ENCODE assay signal across 8 cellular contexts in the genomic region with DNA sequence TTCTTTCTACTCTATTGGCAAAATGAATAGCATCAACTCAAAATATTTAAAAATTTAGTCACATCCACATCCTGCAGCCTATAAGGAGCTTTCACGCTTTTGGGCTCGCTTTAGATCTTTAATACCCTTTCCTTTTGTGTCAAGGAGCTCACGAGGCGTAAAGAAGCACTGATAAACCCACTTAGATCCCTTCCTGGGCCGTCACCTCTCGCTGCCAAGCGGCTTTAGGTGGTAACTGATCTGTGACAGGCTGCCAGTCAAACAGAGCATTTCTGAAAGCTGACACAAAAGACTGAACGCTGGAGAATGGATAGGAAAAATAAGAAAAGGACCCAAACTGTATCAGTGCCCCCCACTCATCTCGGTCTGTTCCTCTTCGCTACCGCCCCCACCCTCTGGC.
DNase-seq lines count a peak whose midpoint lies in the region; ATAC-seq, FAIRE-seq and TF ChIP-seq lines count a peak whose summit lies in the region.

No MANE protein-coding gene starts in this region.

- H3K79me2 ChIP-seq in astrocyte (ENCODE audit: insufficient read depth, low read length), result no peaks in the 10 kb centered on the region

- H3K9ac ChIP-seq in astrocyte (ENCODE audit: low read length), result peak overlapping the region; percentile 75

- POLR2A ChIA-PET in T-cell (lab: Charles Lee), result no interaction called here

- TF ChIP-seq CTCF in astrocyte (IDR thresholded peaks at IDR 0.05; ENCODE audit: insufficient read depth, low read depth, low read length), result no peak

- intact Hi-C loops in aorta (cut with DNase I), result no loop called here

- H3K4me1 ChIP-seq in astrocyte (ENCODE audit: insufficient read depth, low read length) (peaks cover 8% of the 10 kb centered on the region), aorta (ENCODE audit: control insufficient read depth in 1 of 2, insufficient read depth in 2 of 2, low read length in 2 of 2) (peaks cover 0 to 3% of the 10 kb centered on the region in 2 donors)

- H3K27ac Mint-ChIP-seq in astrocyte (ENCODE audit: unreplicated experiment) (no peak overlapping the region), T-cell (no peak overlapping the region)

- 26 to 27% methylated on average over 11 of the region's 11 CpGs for WGBS in aorta, 2 donors

- H3K36me3 Mint-ChIP-seq in astrocyte (ENCODE audit: low read depth, unreplicated experiment), result no peaks in the 10 kb centered on the region
- no peaks in the 10 kb centered on the region for H3K36me3 Mint-ChIP-seq in T-cell

- ATAC-seq in GM18858 (IDR thresholded peaks at IDR 0.05; ENCODE audit: unreplicated experiment) (peak; percentile 38), HG02884 (IDR thresholded peaks at IDR 0.05; ENCODE audit: unreplicated experiment) (peak; percentile 43), T-cell (replicated peaks in 1 of 4) (no peak), aorta (ENCODE audit: low FRiP score) (no peak)

- peak overlapping the region; percentile 79 for H2AFZ ChIP-seq in astrocyte (ENCODE audit: low read depth, low read length)

- H3K4me3 ChIP-seq in astrocyte (ENCODE audit: insufficient read depth, low read depth, low read length) (peak overlapping the region; percentile 43), aorta (ENCODE audit: low read length in 2 of 2) (no peak overlapping the region)

- H3K9me3 Mint-ChIP-seq in astrocyte (ENCODE audit: unreplicated experiment) (no peaks in the 10 kb centered on the region), T-cell (no peaks in the 10 kb centered on the region)

- CTCF ChIA-PET in T-cell (lab: Charles Lee), result no interaction called here

- H3K9me3 ChIP-seq in astrocyte (ENCODE audit: insufficient read depth, low read depth, low read length) (no peaks in the 10 kb centered on the region), aorta (ENCODE audit: control insufficient read depth, low read length) (no peaks in the 10 kb centered on the region)

- H3K36me3 ChIP-seq in astrocyte (ENCODE audit: insufficient read depth, low read length), result no peaks in the 10 kb centered on the region
- H3K36me3 ChIP-seq in aorta (ENCODE audit: control insufficient read depth in 1 of 2, insufficient read depth in 2 of 2, low read length in 1 of 2), result no peaks in the 10 kb centered on the region

- no peaks in the 10 kb centered on the region for H3K27me3 ChIP-seq in astrocyte (ENCODE audit: insufficient read depth, low read length)
- H3K27me3 ChIP-seq in aorta (ENCODE audit: control insufficient read depth in 1 of 2, insufficient read depth in 2 of 2, low read length in 1 of 2), result no peaks in the 10 kb centered on the region

- no peak overlapping the region for H3K4me3 Mint-ChIP-seq in astrocyte (ENCODE audit: unreplicated experiment)
- no peak overlapping the region for H3K4me3 Mint-ChIP-seq in T-cell

- peak overlapping the region; percentile 23 for H3K27ac ChIP-seq in astrocyte (ENCODE audit: low read depth, low read length)
- no peak overlapping the region for H3K27ac ChIP-seq in aorta (ENCODE audit: low read depth in 1 of 2, low read length in 2 of 2)

- H3K4me1 Mint-ChIP-seq in astrocyte (ENCODE audit: low read depth, unreplicated experiment) (no peaks in the 10 kb centered on the region), T-cell (no peaks in the 10 kb centered on the region)

- FAIRE-seq in astrocyte (lab: Jason Lieb, UNC), result no peak

- H3K27me3 Mint-ChIP-seq in astrocyte (ENCODE audit: low read depth, unreplicated experiment) (no peaks in the 10 kb centered on the region), T-cell (no peaks in the 10 kb centered on the region)

- H3K4me2 ChIP-seq in astrocyte (ENCODE audit: low read length), result peak overlapping the region; percentile 93

- DNase-seq in astrocyte (ENCODE audit: low read depth) (peak; percentile 5), nucleus accumbens (lab: John Stamatoyannopoulos, UW) (peak in 30 of 56 donors; percentile 10 to 77 (median 55)), T-cell (no peak), T1000 (lab: John Stamatoyannopoulos, UW) (no peak), aorta (no peak)
- no peak for DNase-seq in central memory CD4-positive, alpha-beta T cell

- no peaks in the 10 kb centered on the region for H4K20me1 ChIP-seq in astrocyte (ENCODE audit: insufficient read depth, low read length)

Comparison
In these comparisons a context has a peak if more than half of its experiments do, and no peak if none do; other contexts are left out.
1. ATAC-seq: peak in GM18858 (single experiment) and HG02884 (single experiment); none in T-cell (0 of 4) and aorta (single experiment).
2. DNase-seq: peak in astrocyte (single experiment) and nucleus accumbens (30 of 56); none in T-cell (0 of 34), central memory CD4-positive, alpha-beta T cell (single experiment), T1000 (single experiment) and aorta (0 of 2).